In genomic region chr7:73433924-73434700, GRCh38 we compare ENCODE assay signal across 8 cellular contexts. TPM values are rescaled to one million over a fixed set of nuclear protein-coding genes. Genes with fewer than 3 reads are reported as not detected.
DNase-seq lines count a peak whose midpoint lies in the region; ATAC-seq and TF ChIP-seq lines count a peak whose summit lies in the region.

No MANE protein-coding gene starts in this region.

- peaks cover 2% of the 10 kb centered on the region for H3K4me1 Mint-ChIP-seq in activated naive CD8-positive, alpha-beta T cell (ENCODE audit: low read depth)
- peaks cover 0 to 5% of the 10 kb centered on the region in 2 donors for H3K4me1 Mint-ChIP-seq in natural killer cell treated with Interleukin-12 subunit alpha and Interleukin-12 subunit beta and Interleukin-15 and Interleukin-18, amount 100 ng/mL, for 72 hours (ENCODE audit: low read depth in 2 of 2)

- no peak for DNase-seq in natural killer cell treated with Interleukin-12 subunit alpha and Interleukin-12 subunit beta and Interleukin-15 and Interleukin-18, amount 100 ng/mL, for 72 hours (ENCODE audit: low spot score)
- DNase-seq in GM10248 (ENCODE audit: extremely low spot score) = no peak
- no peak for DNase-seq in SW 1271 (lab: John Stamatoyannopoulos, UW)
- no peak for DNase-seq in SK-N-DZ (ENCODE audit: low spot score)
- DNase-seq in COLO829 (ENCODE audit: low spot score) = no peak

- no peaks in the 10 kb centered on the region for H3K9me3 Mint-ChIP-seq in activated naive CD8-positive, alpha-beta T cell (ENCODE audit: low read depth)
- no peaks in the 10 kb centered on the region for H3K9me3 Mint-ChIP-seq in natural killer cell treated with Interleukin-12 subunit alpha and Interleukin-12 subunit beta and Interleukin-15 and Interleukin-18, amount 100 ng/mL, for 72 hours

- POLR2A ChIA-PET in GM10248 (lab: Yijun Ruan, JAX) = no interaction called here

- no peak overlapping the region for H3K27ac Mint-ChIP-seq in activated naive CD8-positive, alpha-beta T cell
- H3K27ac Mint-ChIP-seq in natural killer cell treated with Interleukin-12 subunit alpha and Interleukin-12 subunit beta and Interleukin-15 and Interleukin-18, amount 100 ng/mL, for 72 hours = no peak overlapping the region

- TF ChIP-seq CTCF in GM10248 (IDR thresholded peaks at IDR 0.05; ENCODE audit: control extremely low read depth, extremely low read depth, low read depth, missing control alignments) = no peak

- no peaks in the 10 kb centered on the region for H3K27me3 Mint-ChIP-seq in activated naive CD8-positive, alpha-beta T cell
- peaks cover 0 to 2% of the 10 kb centered on the region in 2 donors for H3K27me3 Mint-ChIP-seq in natural killer cell treated with Interleukin-12 subunit alpha and Interleukin-12 subunit beta and Interleukin-15 and Interleukin-18, amount 100 ng/mL, for 72 hours

- peak; percentile 22 for ATAC-seq in GM18868 (IDR thresholded peaks at IDR 0.05; ENCODE audit: unreplicated experiment)
- peak; percentile 18 for ATAC-seq in HG02610 (IDR thresholded peaks at IDR 0.05; ENCODE audit: unreplicated experiment)
- ATAC-seq in natural killer cell treated with Interleukin-12 subunit alpha and Interleukin-12 subunit beta and Interleukin-15 and Interleukin-18, amount 100 ng/mL, for 72 hours = peak in 1 of 2 donors; percentile 34

- no peaks in the 10 kb centered on the region for H3K36me3 Mint-ChIP-seq in activated naive CD8-positive, alpha-beta T cell
- no peaks in the 10 kb centered on the region for H3K36me3 Mint-ChIP-seq in natural killer cell treated with Interleukin-12 subunit alpha and Interleukin-12 subunit beta and Interleukin-15 and Interleukin-18, amount 100 ng/mL, for 72 hours

- CTCF ChIA-PET in GM10248 (lab: Yijun Ruan, JAX) = interaction anchor here (1.0 kb wide), 1 partner anchor 17 kb away, joined by 3 read pairs; no protein-coding TSS in a partner anchor

- H3K4me3 Mint-ChIP-seq in activated naive CD8-positive, alpha-beta T cell = peak overlapping the region; percentile 3
- peak overlapping the region; percentile 66 for H3K4me3 Mint-ChIP-seq in natural killer cell treated with Interleukin-12 subunit alpha and Interleukin-12 subunit beta and Interleukin-15 and Interleukin-18, amount 100 ng/mL, for 72 hours

RNA-seq across cellular contexts. Expression of gene FZD9, which starts 0.5 kb away (rescaled TPM):
- total RNA-seq in natural killer cell treated with Interleukin-12 subunit alpha and Interleukin-12 subunit beta and Interleukin-15 and Interleukin-18, amount 100 ng/mL, for 72 hours = under 1 TPM; 0.42 to 0.43 TPM
- 0.05 and 0.51 TPM in 2 replicates for polyA plus RNA-seq in SK-N-DZ (2014; cell fraction: cytosol; rRNA removed)
- polyA plus RNA-seq in SK-N-DZ (2014; cell fraction: nucleus; rRNA removed) = 0.29 and 0.73 TPM in 2 replicates
